ENCODE assay signal across 22 cellular contexts in genomic region chr1:218847966-218848365, GRCh38.
"Had no signal": no experiment of that assay in that cellular context is flagged by ENCODE, and none has a peak within 500 bp of the region (broad histone marks: within the 10 kb centered on the region; RNA-seq: fewer than 3 reads in every experiment).

No MANE protein-coding gene starts in this region.

- ATAC-seq: left lung; lower lobe of right lung; naive thymus-derived CD8-positive, alpha-beta T cell; psoas muscle; stimulated activated memory B cell treated with anti-CD40 and anti-IgM and Interleukin-4, amounts not matched to agents 10 μg/mL and 1 μg/mL and 100 μg/mL, for 72 hours; stimulated activated naive CD8-positive, alpha-beta T cell treated with anti-CD3 and anti-CD28 coated beads, Interleukin-15, Interleukin-2, amounts not matched to agents 100 U/mL and 50 U/mL, for 24 hours had no signal

- H3K4me3 ChIP-seq: coronary artery, esophagus muscularis mucosa, left lung, lower lobe of right lung, ovary, psoas muscle, skin epidermis, spleen, testis, tibial nerve, upper lobe of left lung had no signal

- H3K27me3 ChIP-seq: esophagus muscularis mucosa, left lung, ovary, spleen, testis, tibial nerve, upper lobe of left lung had no signal

- H3K36me3 ChIP-seq: esophagus muscularis mucosa, left lung, lower lobe of right lung, ovary, spleen, tibial nerve, upper lobe of left lung had no signal

- DNase-seq: dermis blood vessel endothelial cell; effector memory CD4-positive, alpha-beta T cell; left lung; lower lobe of right lung; naive thymus-derived CD8-positive, alpha-beta T cell; nephron progenitor cell; occipital lobe; ovary; posterior cingulate gyrus; psoas muscle; right cardiac atrium; spleen; stimulated activated CD4-positive, alpha-beta T cell treated with anti-CD3 and anti-CD28 coated beads, Interleukin-4, amount 100 ng/mL, for 4 hours; stimulated activated naive CD8-positive, alpha-beta T cell treated with anti-CD3 and anti-CD28 coated beads, Interleukin-15, Interleukin-2, amounts not matched to agents 100 U/mL and 50 U/mL, for 24 hours; substantia nigra; testis; upper lobe of left lung had no signal

- H3K27ac ChIP-seq: coronary artery, esophagus muscularis mucosa, left lung, lower lobe of right lung, ovary, psoas muscle, spleen, testis, upper lobe of left lung had no signal

- H3K4me1 ChIP-seq: left lung, psoas muscle, spleen, testis had no signal

- H3K9me3 ChIP-seq: esophagus muscularis mucosa, left lung, lower lobe of right lung, ovary, psoas muscle, spleen, testis, tibial nerve, upper lobe of left lung had no signal
